In the genomic region with DNA sequence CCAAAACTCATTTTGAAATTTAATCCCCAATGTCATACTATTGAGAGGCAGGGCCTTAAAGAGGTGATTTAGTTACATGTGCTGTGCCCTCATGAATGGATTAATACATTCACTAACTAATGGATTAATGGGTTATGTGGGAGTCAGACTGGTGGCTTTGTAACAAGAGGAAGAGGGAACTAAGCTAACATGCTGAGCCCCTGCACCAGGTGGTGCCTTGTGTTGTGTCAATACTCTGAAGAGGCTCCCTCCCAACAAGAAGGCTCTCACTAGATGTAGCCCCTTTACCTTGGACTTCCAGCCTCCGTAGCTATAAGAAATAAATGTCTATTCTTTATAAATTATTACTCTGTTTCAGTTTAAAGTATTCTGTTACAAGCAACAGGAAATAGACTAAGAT, we compare ENCODE assay signal across 28 cellular contexts.
A peak's percentile ranks its signal among the peaks of the same experiment; 100 is the strongest.
DNase-seq lines count a peak whose midpoint lies in the region.
"Had no signal": no experiment of that assay in that cellular context is flagged by ENCODE, and none has a peak within 500 bp of the region (broad histone marks: within the 10 kb centered on the region; RNA-seq: fewer than 3 reads in every experiment).

No MANE protein-coding gene starts in this region.

- DNase-seq in NCI-H2171 treated with DMSO at 0.1 percent for 48 hours (lab: John Stamatoyannopoulos, UW): peak; percentile 63
- no peak for DNase-seq in NCI-H2171 (lab: John Stamatoyannopoulos, UW)
- DNase-seq in NCI-H1092 treated with DMSO at 0.1 percent for 48 hours (lab: John Stamatoyannopoulos, UW): peak; percentile 60
- peak; percentile 74 to 87 for DNase-seq in NCI-H524 (lab: John Stamatoyannopoulos, UW)
- DNase-seq in left kidney (ENCODE audit: low read depth, low spot score): peak; percentile 53
- DNase-seq in activated CD4-positive, alpha-beta T cell treated with anti-CD3 and anti-CD28 coated beads, Interleukin-2, amount 10 ng/mL, durations not matched to agents 7 days and 5 days: no peak
- no peak for DNase-seq in activated naive CD4-positive, alpha-beta T cell (lab: John Stamatoyannopoulos, UW)
- no peak for DNase-seq in SKM-1 treated with dmso at 0.1 percent for 144 hours (lab: John Stamatoyannopoulos, UW; ENCODE audit: unreplicated experiment)
- DNase-seq: activated CD8-positive, alpha-beta T cell treated with anti-CD3 and anti-CD28 coated beads, Interleukin-2, amount 10 ng/mL, durations not matched to agents 7 days and 5 days; activated naive CD4-positive, alpha-beta T cell treated with anti-CD3 and anti-CD28 coated beads, Interleukin-2, amount 50 U/mL, for 16 hours; body of pancreas; CD8-positive, alpha-beta memory T cell; DMS79 treated with DMSO at 0.1 percent for 48 hours; erythroblast; GF-D8; Karpas-422; NCI-H187 treated with DMSO at 0.1 percent for 48 hours; NCI-H446; posterior cingulate gyrus; right cardiac atrium; Right ventricle myocardium superior; stimulated activated CD4-positive, alpha-beta T cell treated with anti-CD3 and anti-CD28 coated beads, Interleukin-2, amount 100 ng/mL, for 24 hours; stimulated activated CD8-positive, alpha-beta memory T cell treated with anti-CD3 and anti-CD28 coated beads, Interleukin-4, amount 100 ng/mL, for 48 hours; stimulated activated naive CD8-positive, alpha-beta T cell treated with anti-CD3 and anti-CD28 coated beads, Interleukin-15, amount 100 ng/mL, for 72 hours; uterus had no signal

- H3K4me3 Mint-ChIP-seq in activated CD4-positive, alpha-beta T cell treated with anti-CD3 and anti-CD28 coated beads, Interleukin-2, amount 10 ng/mL, durations not matched to agents 7 days and 5 days: no peak overlapping the region
- H3K4me3 Mint-ChIP-seq: activated CD8-positive, alpha-beta T cell treated with anti-CD3 and anti-CD28 coated beads, Interleukin-2, amount 10 ng/mL, durations not matched to agents 7 days and 5 days; activated T-helper 17 cell treated with anti-CD3 and anti-CD28 coated beads, Interleukin-2, amount 50 U/mL, for 72 hours; B cell; CD8-positive, alpha-beta memory T cell; central memory CD8-positive, alpha-beta T cell; stimulated activated naive CD8-positive, alpha-beta T cell treated with anti-CD3 and anti-CD28 coated beads, Interleukin-15, amount 100 ng/mL, for 72 hours had no signal

- H3K4me1 Mint-ChIP-seq in activated CD4-positive, alpha-beta T cell treated with anti-CD3 and anti-CD28 coated beads, Interleukin-2, amount 10 ng/mL, durations not matched to agents 7 days and 5 days: peaks cover 6% of the 10 kb centered on the region

- POLR2A ChIA-PET in activated CD4-positive, alpha-beta T cell treated with anti-CD3 and anti-CD28 coated beads, Interleukin-2, amount 10 ng/mL, durations not matched to agents 7 days and 5 days (lab: Charles Lee): no interaction called here

- H3K27me3 Mint-ChIP-seq in activated CD4-positive, alpha-beta T cell treated with anti-CD3 and anti-CD28 coated beads, Interleukin-2, amount 10 ng/mL, durations not matched to agents 7 days and 5 days: peaks cover 8% of the 10 kb centered on the region
- H3K27me3 Mint-ChIP-seq: activated T-helper 17 cell treated with anti-CD3 and anti-CD28 coated beads, Interleukin-2, amount 50 U/mL, for 72 hours; B cell; CD8-positive, alpha-beta memory T cell; central memory CD8-positive, alpha-beta T cell had no signal

- H3K9me3 Mint-ChIP-seq in activated CD4-positive, alpha-beta T cell treated with anti-CD3 and anti-CD28 coated beads, Interleukin-2, amount 10 ng/mL, durations not matched to agents 7 days and 5 days: no peaks in the 10 kb centered on the region
- H3K9me3 Mint-ChIP-seq: activated T-helper 17 cell treated with anti-CD3 and anti-CD28 coated beads, Interleukin-2, amount 50 U/mL, for 72 hours; CD8-positive, alpha-beta memory T cell; central memory CD8-positive, alpha-beta T cell; stimulated activated naive CD8-positive, alpha-beta T cell treated with anti-CD3 and anti-CD28 coated beads, Interleukin-15, amount 100 ng/mL, for 72 hours had no signal

- H3K27ac Mint-ChIP-seq in activated CD4-positive, alpha-beta T cell treated with anti-CD3 and anti-CD28 coated beads, Interleukin-2, amount 10 ng/mL, durations not matched to agents 7 days and 5 days: no peak overlapping the region
- H3K27ac Mint-ChIP-seq: activated CD8-positive, alpha-beta T cell treated with anti-CD3 and anti-CD28 coated beads, Interleukin-2, amount 10 ng/mL, durations not matched to agents 7 days and 5 days; activated T-helper 17 cell treated with anti-CD3 and anti-CD28 coated beads, Interleukin-2, amount 50 U/mL, for 72 hours; B cell; CD8-positive, alpha-beta memory T cell had no signal

- H3K36me3 Mint-ChIP-seq in activated CD4-positive, alpha-beta T cell treated with anti-CD3 and anti-CD28 coated beads, Interleukin-2, amount 10 ng/mL, durations not matched to agents 7 days and 5 days (ENCODE audit: low read depth): no peaks in the 10 kb centered on the region
- H3K36me3 Mint-ChIP-seq: CD8-positive, alpha-beta memory T cell had no signal

- CTCF ChIA-PET in activated CD4-positive, alpha-beta T cell treated with anti-CD3 and anti-CD28 coated beads, Interleukin-2, amount 10 ng/mL, durations not matched to agents 7 days and 5 days (lab: Charles Lee): interaction anchor here (0.6 kb wide), 1 partner anchor 65 kb away, joined by 3 read pairs; no protein-coding TSS in a partner anchor

Comparison
In these comparisons a context has a peak if more than half of its experiments do, and no peak if none do; other contexts are left out.
1. DNase-seq: peak in NCI-H2171 treated with DMSO at 0.1 percent for 48 hours (single experiment), NCI-H1092 treated with DMSO at 0.1 percent for 48 hours (single experiment), NCI-H524 (2 of 2) and left kidney (single experiment); none in NCI-H2171 (single experiment), activated CD4-positive, alpha-beta T cell treated with anti-CD3 and anti-CD28 coated beads, Interleukin-2, amount 10 ng/mL, durations not matched to agents 7 days and 5 days (single experiment), activated naive CD4-positive, alpha-beta T cell (0 of 4) and SKM-1 treated with dmso at 0.1 percent for 144 hours (single experiment).